1 cellular context compared by ENCODE assay signal in genomic region chr1:66932291-66932690, GRCh38.
TF ChIP-seq lines count a peak whose summit lies in the region.

No MANE protein-coding gene starts in this region.

TF ChIP-seq in HepG2, 621 proteins besides CTCF, POLR2A, EP300 and RAD21:
- TF ChIP-seq REPIN1 (CRISPR knock-in tag; IDR thresholded peaks at IDR 0.05; ENCODE audit: borderline replicate concordance, low read depth) = no peak
- TF ChIP-seq FIP1L1 (IDR thresholded peaks at IDR 0.05; ENCODE audit: borderline replicate concordance, insufficient read depth, low read depth, low read length) = no peak
- TF ChIP-seq, protein P1, sequence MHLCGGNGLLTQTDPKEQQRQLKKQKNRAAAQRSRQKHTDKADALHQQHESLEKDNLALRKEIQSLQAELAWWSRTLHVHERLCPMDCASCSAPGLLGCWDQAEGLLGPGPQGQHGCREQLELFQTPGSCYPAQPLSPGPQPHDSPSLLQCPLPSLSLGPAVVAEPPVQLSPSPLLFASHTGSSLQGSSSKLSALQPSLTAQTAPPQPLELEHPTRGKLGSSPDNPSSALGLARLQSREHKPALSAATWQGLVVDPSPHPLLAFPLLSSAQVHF (CRISPR knock-in tag; IDR thresholded peaks at IDR 0.05) = no peak
- no peak for TF ChIP-seq TRAFD1 (CRISPR knock-in tag; IDR thresholded peaks at IDR 0.05; ENCODE audit: borderline replicate concordance)
- no peak for TF ChIP-seq CSRNP1 (CRISPR knock-in tag; IDR thresholded peaks at IDR 0.05)
- TF ChIP-seq ZNF670 (CRISPR knock-in tag; IDR thresholded peaks at IDR 0.05; ENCODE audit: borderline replicate concordance) = no peak
- TF ChIP-seq BCL3 (CRISPR knock-in tag; IDR thresholded peaks at IDR 0.05) = no peak
- no peak for TF ChIP-seq CEBPZ (IDR thresholded peaks at IDR 0.05; ENCODE audit: low read length)
- no peak for TF ChIP-seq ZNF253 (CRISPR knock-in tag; IDR thresholded peaks at IDR 0.05; ENCODE audit: borderline replicate concordance)
TF ChIP-seq in HepG2: peak in this region for 0.
